Comparison of ENCODE assay signal across 20 cellular contexts in the genomic region with DNA sequence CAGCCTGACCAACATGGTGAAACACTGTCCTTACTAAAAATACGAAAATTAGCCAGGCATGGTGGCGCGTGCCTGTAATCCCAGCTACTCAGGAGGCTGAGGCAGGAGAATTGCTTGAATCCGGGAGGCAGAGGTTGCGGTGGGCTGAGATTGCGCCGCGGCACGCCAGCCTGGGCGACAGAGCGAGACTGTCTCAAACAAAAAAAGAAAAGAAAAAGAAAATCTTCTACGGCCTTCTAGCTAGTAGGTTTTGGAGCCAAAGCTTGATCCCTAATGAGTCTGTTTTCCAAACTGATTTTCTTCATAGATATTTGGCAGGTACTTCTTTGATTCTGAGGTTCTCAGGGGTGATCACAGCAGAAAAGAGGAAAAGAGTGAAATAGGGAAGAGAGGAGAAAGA.
DNase-seq lines count a peak whose midpoint lies in the region; TF ChIP-seq lines count a peak whose summit lies in the region.
"Had no signal": no experiment of that assay in that cellular context is flagged by ENCODE, and none has a peak within 500 bp of the region (broad histone marks: within the 10 kb centered on the region; RNA-seq: fewer than 3 reads in every experiment).

No MANE protein-coding gene starts in this region.

- H2BK12ac ChIP-seq in neuronal stem cell (ENCODE audit: low read length) = no peak overlapping the region

- H2AFZ ChIP-seq in GM23248 = peak overlapping the region; percentile 64
- no peak overlapping the region for H2AFZ ChIP-seq in smooth muscle cell (ENCODE audit: low read depth)
- H2AFZ ChIP-seq in neuronal stem cell (ENCODE audit: low read length) = no peak overlapping the region

- in situ Hi-C loops in GM23248 (cut with MboI) = no loop called here

- H4K20me1 ChIP-seq in GM23248 (ENCODE audit: insufficient read depth) (no peaks in the 10 kb centered on the region), smooth muscle cell (ENCODE audit: low read depth) (no peaks in the 10 kb centered on the region)

- H3K23ac ChIP-seq in neuronal stem cell (ENCODE audit: low read depth, low read length, poor library complexity) = no peak overlapping the region

- no peak overlapping the region for H2BK15ac ChIP-seq in neuronal stem cell (ENCODE audit: low read length)

- H4K8ac ChIP-seq in neuronal stem cell (ENCODE audit: low read depth, low read length) = no peak overlapping the region

- peak overlapping the region; percentile 92 for H3K27ac ChIP-seq in GM23248
- H3K27ac ChIP-seq in adrenal gland = peak overlapping the region in 4 of 5 donors; percentile 28 to 87 (median 74)
- peak overlapping the region; percentile 73 for H3K27ac ChIP-seq in smooth muscle cell (ENCODE audit: low read depth)
- no peak overlapping the region for H3K27ac ChIP-seq in neuronal stem cell (replicated peaks; ENCODE audit: low read length)
- H3K27ac ChIP-seq in A673 (ENCODE audit: low read depth, low read length, poor library complexity, severe bottlenecking) = no peak overlapping the region
- H3K27ac ChIP-seq: cardiac muscle cell had no signal

- no peaks in the 10 kb centered on the region for H3K79me1 ChIP-seq in neuronal stem cell (ENCODE audit: low read depth, low read length)

- TF ChIP-seq CTCF in adrenal gland (IDR thresholded peaks at IDR 0.05) (no peak), smooth muscle cell (IDR thresholded peaks at IDR 0.05; ENCODE audit: borderline replicate concordance, insufficient read depth, poor library complexity, severe bottlenecking) (no peak), A673 (conservative IDR thresholded peaks at IDR 0.05; ENCODE audit: low read depth, low read length) (no peak)

- H2BK120ac ChIP-seq in neuronal stem cell (ENCODE audit: low read depth, low read length) = no peak overlapping the region

- peak overlapping the region; percentile 74 for H3K9ac ChIP-seq in GM23248
- no peak overlapping the region for H3K9ac ChIP-seq in smooth muscle cell (ENCODE audit: low read depth)
- no peak overlapping the region for H3K9ac ChIP-seq in neuronal stem cell (ENCODE audit: low read depth, low read length, poor library complexity)

- no peak for TF ChIP-seq POLR2A in adrenal gland (IDR thresholded peaks at IDR 0.05)

- H3K36me3 ChIP-seq in GM23248 (ENCODE audit: low read depth) = no peaks in the 10 kb centered on the region
- H3K36me3 ChIP-seq in adrenal gland (replicated peaks in 1 of 2) = no peaks in the 10 kb centered on the region
- no peaks in the 10 kb centered on the region for H3K36me3 ChIP-seq in smooth muscle cell (ENCODE audit: low read depth)
- peaks cover 0 to 43% of the 10 kb centered on the region in 2 donors for H3K36me3 ChIP-seq in neuronal stem cell (replicated peaks in 1 of 2; ENCODE audit: control insufficient read depth in 2 of 2, insufficient read depth in 2 of 2, low read length in 2 of 2)
- no peaks in the 10 kb centered on the region for H3K36me3 ChIP-seq in A673 (ENCODE audit: insufficient read depth, low read length, poor library complexity, severe bottlenecking)
- H3K36me3 ChIP-seq: cardiac muscle cell had no signal

- CTCF ChIA-PET in A673 (lab: Charles Lee) = no interaction called here

- H3K79me2 ChIP-seq in GM23248 (ENCODE audit: insufficient read depth) (peaks cover 20% of the 10 kb centered on the region), smooth muscle cell (ENCODE audit: low read depth) (no peaks in the 10 kb centered on the region)

- no peak overlapping the region for H3K18ac ChIP-seq in neuronal stem cell (ENCODE audit: low read length)

- peak; percentile 53 for DNase-seq in GM23248
- DNase-seq in adrenal gland = no peak
- peak; percentile 23 for DNase-seq in kidney tubule cell (ENCODE audit: low spot score)
- DNase-seq in smooth muscle cell (lab: John Stamatoyannopoulos, UW; ENCODE audit: unreplicated experiment) = no peak
- DNase-seq in neuronal stem cell (ENCODE audit: low spot score) = no peak
- no peak for DNase-seq in activated effector memory CD4-positive, alpha-beta T cell treated with anti-CD3 and anti-CD28 coated beads, Interleukin-2, amount 50 U/mL, for 16 hours
- DNase-seq in A673 (ENCODE audit: low spot score) = no peak
- DNase-seq in NCI-H2171 (lab: John Stamatoyannopoulos, UW) = no peak
- DNase-seq: activated CD4-positive, alpha-beta T cell treated with anti-CD3 and anti-CD28 coated beads, Interleukin-2, amount 50 U/mL, for 1 hour; activated naive CD4-positive, alpha-beta T cell treated with anti-CD3 and anti-CD28 coated beads, Interleukin-2, amount 10 ng/mL, durations not matched to agents 7 days and 5 days; activated T-cell treated with anti-CD3 and anti-CD28 coated beads for 4 hours; Caco-2; head of caudate nucleus; KBM-7; MV-4-11; naive thymus-derived CD8-positive, alpha-beta T cell; NCI-H1930; NCI-H510A; stimulated activated naive B cell treated with anti-CD40 and anti-IgM and Interleukin-4, amounts not matched to agents 10 μg/mL and 1 μg/mL and 100 μg/mL, for 72 hours had no signal

- H3K27me3 ChIP-seq in GM23248 (replicated peaks; ENCODE audit: insufficient read depth) = no peaks in the 10 kb centered on the region
- no peaks in the 10 kb centered on the region for H3K27me3 ChIP-seq in adrenal gland
- H3K27me3 ChIP-seq in smooth muscle cell (ENCODE audit: low read depth) = no peaks in the 10 kb centered on the region
- no peaks in the 10 kb centered on the region for H3K27me3 ChIP-seq in neuronal stem cell (ENCODE audit: control insufficient read depth in 3 of 3, insufficient read depth in 3 of 3, low read depth in 1 of 3, low read length in 3 of 3)
- no peaks in the 10 kb centered on the region for H3K27me3 ChIP-seq in A673 (replicated peaks; ENCODE audit: insufficient read depth, low read depth, low read length, poor library complexity)
- H3K27me3 ChIP-seq: cardiac muscle cell had no signal

- no peak overlapping the region for H3K14ac ChIP-seq in neuronal stem cell (ENCODE audit: low read length)

- no TSS peak for BruUV-seq in A673 (replicated peaks; lab: Mats Ljungman, UMichigan)

- H4K91ac ChIP-seq in neuronal stem cell (ENCODE audit: low read depth, low read length, poor library complexity) = no peak overlapping the region

- 6 to 7% methylated on average over 12 of the region's 12 CpGs for whole genome bisulfite sequencing in GM23248 (ENCODE audit: low coverage in 1 of 2, low lambda C conversion rate in 2 of 2, missing lambda C conversion rate in 2 of 2), 2 experiments
- 84 to 91% (median 88%) methylated on average over 12 of the region's 12 CpGs for WGBS in adrenal gland, 4 donors
- WGBS in smooth muscle cell (ENCODE audit: low lambda C conversion rate) = 88% methylated on average over 12 of the region's 12 CpGs
- WGBS in neuronal stem cell (ENCODE audit: extremely low coverage in 2 of 2, insufficient read length in 2 of 2, insufficient replicate concordance in 1 of 2), 2 donors = no CpG with 5 or more reads among the region's 12 CpGs

- H2BK5ac ChIP-seq in neuronal stem cell (ENCODE audit: low read length) = no peak overlapping the region

- no peak overlapping the region for H2AK5ac ChIP-seq in neuronal stem cell (ENCODE audit: low read depth, low read length)

- H3K4me3 ChIP-seq in GM23248 = peak overlapping the region; percentile 59
- no peak overlapping the region for H3K4me3 ChIP-seq in adrenal gland
- H3K4me3 ChIP-seq in smooth muscle cell = no peak overlapping the region
- no peak overlapping the region for H3K4me3 ChIP-seq in neuronal stem cell (ENCODE audit: low read length in 2 of 2)
- H3K4me3 ChIP-seq in A673 (ENCODE audit: low read depth, low read length, poor library complexity, severe bottlenecking) = no peak overlapping the region
- H3K4me3 ChIP-seq: cardiac muscle cell had no signal

- H3K4me1 ChIP-seq in GM23248 (ENCODE audit: insufficient read depth) = peaks cover 37% of the 10 kb centered on the region
- H3K4me1 ChIP-seq in adrenal gland (replicated peaks in 1 of 2) = peaks cover 18 to 49% of the 10 kb centered on the region in 2 donors
- H3K4me1 ChIP-seq in smooth muscle cell (ENCODE audit: low read depth) = peaks cover 18% of the 10 kb centered on the region
- peaks cover 14 to 25% of the 10 kb centered on the region in 2 donors for H3K4me1 ChIP-seq in neuronal stem cell (ENCODE audit: control insufficient read depth in 2 of 2, insufficient read depth in 1 of 2, low read depth in 1 of 2, low read length in 2 of 2)
- no peaks in the 10 kb centered on the region for H3K4me1 ChIP-seq in A673 (ENCODE audit: insufficient read depth, low read length, poor library complexity, severe bottlenecking)
- H3K4me1 ChIP-seq: Caco-2 had no signal

- H3K9me2 ChIP-seq in GM23248 (ENCODE audit: insufficient read depth) = no peaks in the 10 kb centered on the region

- H3K4me2 ChIP-seq in GM23248 (ENCODE audit: unreplicated experiment) (peak overlapping the region; percentile 77), smooth muscle cell (peak overlapping the region; percentile 72), neuronal stem cell (ENCODE audit: insufficient read depth, low read length, poor library complexity, severe bottlenecking) (no peak overlapping the region)

- no peak overlapping the region for H3K4ac ChIP-seq in neuronal stem cell (ENCODE audit: low read length)

- H3F3A ChIP-seq in GM23248 (ENCODE audit: insufficient read depth) = peaks cover 26% of the 10 kb centered on the region
- peaks cover 9% of the 10 kb centered on the region for H3F3A ChIP-seq in smooth muscle cell (ENCODE audit: low read depth)

- H3K9me3 ChIP-seq in GM23248 (ENCODE audit: low read depth) (no peaks in the 10 kb centered on the region), adrenal gland (replicated peaks in 1 of 3) (peaks cover 0 to 9% (median 0%) of the 10 kb centered on the region in 3 donors), smooth muscle cell (replicated peaks; ENCODE audit: low read depth) (no peaks in the 10 kb centered on the region), neuronal stem cell (replicated peaks in 1 of 2; ENCODE audit: control insufficient read depth in 2 of 2, insufficient read depth in 1 of 2, low read depth in 1 of 2, low read length in 2 of 2) (peaks cover 12 to 13% of the 10 kb centered on the region in 2 donors), A673 (ENCODE audit: low read depth, low read length, poor library complexity, severe bottlenecking) (no peaks in the 10 kb centered on the region)
- H3K9me3 ChIP-seq: Caco-2 had no signal

- POLR2A ChIA-PET in A673 (lab: Charles Lee; ENCODE audit: low non-redundant PET) = no interaction called here

- intact Hi-C loops in adrenal gland (cut with DNase I) (no loop called here), A673 (cut with micrococcal nuclease; ENCODE audit: unreplicated experiment) (no loop called here)

Comparison
In these comparisons a context has a peak if more than half of its experiments do, and no peak if none do; other contexts are left out.
1. DNase-seq: peak in GM23248 (single experiment) and kidney tubule cell (single experiment); none in adrenal gland (0 of 7), smooth muscle cell (single experiment), neuronal stem cell (single experiment), activated effector memory CD4-positive, alpha-beta T cell treated with anti-CD3 and anti-CD28 coated beads, Interleukin-2, amount 50 U/mL, for 16 hours (single experiment), A673 (single experiment) and NCI-H2171 (single experiment).
2. H3K27ac ChIP-seq: peak in GM23248 (single experiment), adrenal gland (4 of 5) and smooth muscle cell (single experiment); none in neuronal stem cell (single experiment) and A673 (single experiment).